In genomic region chr13:110942248-110942981, GRCh38 we compare ENCODE assay signal across 11 cellular contexts. TPM values are rescaled to one million over a fixed set of nuclear protein-coding genes. Genes with fewer than 3 reads are reported as not detected.
DNase-seq lines count a peak whose midpoint lies in the region; ATAC-seq and TF ChIP-seq lines count a peak whose summit lies in the region.
"Had no signal": no experiment of that assay in that cellular context is flagged by ENCODE, and none has a peak within 500 bp of the region (broad histone marks: within the 10 kb centered on the region; RNA-seq: fewer than 3 reads in every experiment).

No MANE protein-coding gene starts in this region.

- intact Hi-C loops in transverse colon (cut with DNase I; ENCODE audit: low total_unique reads) = no loop called here

- TF ChIP-seq CTCF in transverse colon (IDR thresholded peaks at IDR 0.05) = no peak

- H3K27me3 ChIP-seq in transverse colon = no peaks in the 10 kb centered on the region

- H3K9me3 Mint-ChIP-seq in activated T-cell treated with anti-CD3 and anti-CD28 coated beads, Interleukin-2, amount 50 U/mL, for 4 hours = peaks cover 6% of the 10 kb centered on the region
- peaks cover 0 to 2% (median 0%) of the 10 kb centered on the region in 9 donors for H3K9me3 Mint-ChIP-seq in naive thymus-derived CD8-positive, alpha-beta T cell

- H3K4me1 Mint-ChIP-seq in activated T-cell treated with anti-CD3 and anti-CD28 coated beads, Interleukin-2, amount 50 U/mL, for 4 hours (ENCODE audit: low read depth) = peaks cover 37% of the 10 kb centered on the region
- peaks cover 0 to 8% (median 0%) of the 10 kb centered on the region in 4 donors for H3K4me1 Mint-ChIP-seq in naive thymus-derived CD8-positive, alpha-beta T cell

- no peak overlapping the region for H3K27ac Mint-ChIP-seq in naive thymus-derived CD8-positive, alpha-beta T cell

- POLR2A ChIA-PET in naive thymus-derived CD8-positive, alpha-beta T cell (lab: Charles Lee) = no interaction called here

- in situ Hi-C loops in transverse colon (cut with MboI; ENCODE audit: low pct_ligation_motif_present in 1 of 4, low pct_unique_long_range_greater_than_20kb in 1 of 4, low sequenced_read_pairs in 3 of 4) = loop anchor here in 1 of 4 donors (10.0 kb wide), 1 partner anchor 102 kb away; no protein-coding TSS in a partner anchor

- H3K4me3 Mint-ChIP-seq in activated T-cell treated with anti-CD3 and anti-CD28 coated beads, Interleukin-2, amount 50 U/mL, for 4 hours = no peak overlapping the region
- no peak overlapping the region for H3K4me3 Mint-ChIP-seq in naive thymus-derived CD8-positive, alpha-beta T cell

- TF ChIP-seq POLR2A in transverse colon (IDR thresholded peaks at IDR 0.05) = no peak

- DNase-seq in activated CD4-positive, CD25-positive, alpha-beta regulatory T cell treated with anti-CD3 and anti-CD28 coated beads, Interleukin-2, amount 50 U/mL, for 72 hours = no peak
- DNase-seq in activated T-cell treated with anti-CD3 and anti-CD28 coated beads, Interleukin-2, amount 50 U/mL, for 4 hours = no peak
- peak; percentile 15 to 19 for DNase-seq in stimulated activated CD4-positive, alpha-beta T cell treated with anti-CD3 and anti-CD28 coated beads, Interleukin-2, amount 100 ng/mL, for 48 hours
- DNase-seq in naive thymus-derived CD8-positive, alpha-beta T cell = no peak
- DNase-seq in GF-D8 (lab: John Stamatoyannopoulos, UW) (no peak), transverse colon (no peak)
- DNase-seq: 8988T, H7 had no signal

- no peak overlapping the region for H3K4me3 ChIP-seq in transverse colon

- no peaks in the 10 kb centered on the region for H3K27me3 Mint-ChIP-seq in activated T-cell treated with anti-CD3 and anti-CD28 coated beads, Interleukin-2, amount 50 U/mL, for 4 hours (ENCODE audit: low read depth)
- peaks cover 0 to 6% (median 0%) of the 10 kb centered on the region in 5 donors for H3K27me3 Mint-ChIP-seq in naive thymus-derived CD8-positive, alpha-beta T cell

- no peaks in the 10 kb centered on the region for H3K36me3 ChIP-seq in transverse colon

- no peaks in the 10 kb centered on the region for H3K36me3 Mint-ChIP-seq in activated T-cell treated with anti-CD3 and anti-CD28 coated beads, Interleukin-2, amount 50 U/mL, for 4 hours (ENCODE audit: insufficient read depth)
- no peaks in the 10 kb centered on the region for H3K36me3 Mint-ChIP-seq in naive thymus-derived CD8-positive, alpha-beta T cell

- 44 to 74% methylated on average over 2 to 4 of the region's 4 CpGs for WGBS in transverse colon (ENCODE audit: low coverage in 1 of 2), 2 donors

- no peaks in the 10 kb centered on the region for H3K9me3 ChIP-seq in transverse colon

- H3K4me1 ChIP-seq in transverse colon = no peaks in the 10 kb centered on the region

- peak; percentile 78 to 84 for ATAC-seq in activated CD4-positive, CD25-positive, alpha-beta regulatory T cell treated with anti-CD3 and anti-CD28 coated beads, Interleukin-2, amount 50 U/mL, for 24 hours
- ATAC-seq in HG02870 (IDR thresholded peaks at IDR 0.05; ENCODE audit: unreplicated experiment) = peak; percentile 76
- peak; percentile 89 for ATAC-seq in activated T-cell treated with anti-CD3 and anti-CD28 coated beads, Interleukin-2, amount 50 U/mL, for 4 hours
- ATAC-seq in naive thymus-derived CD8-positive, alpha-beta T cell = no peak
- ATAC-seq: esophagus mucosa had no signal

- no peak for TF ChIP-seq EP300 in transverse colon (IDR thresholded peaks at IDR 0.05; ENCODE audit: low read depth)

- no peak overlapping the region for H3K27ac ChIP-seq in transverse colon

RNA-seq across cellular contexts. Expression of gene ANKRD10, which starts 27.5 kb away (rescaled TPM):
- total RNA-seq in activated T-cell treated with anti-CD3 and anti-CD28 coated beads, Interleukin-2, amount 50 U/mL, for 4 hours = 10 to 100 TPM; 52.4 to 72.4 (median 66.4) TPM
- total RNA-seq in naive thymus-derived CD8-positive, alpha-beta T cell = 100 to 1,000 TPM; 139 to 142 TPM
- 10 to 100 TPM; 56.1 to 65.3 (median 60.3) TPM for polyA plus RNA-seq in naive thymus-derived CD8-positive, alpha-beta T cell
- 100 to 1,000 TPM; 124 to 286 (median 188) TPM for total RNA-seq in transverse colon

Comparison
In these comparisons a context has a peak if more than half of its experiments do, and no peak if none do; other contexts are left out.
1. ATAC-seq: peak in activated CD4-positive, CD25-positive, alpha-beta regulatory T cell treated with anti-CD3 and anti-CD28 coated beads, Interleukin-2, amount 50 U/mL, for 24 hours (2 of 2), HG02870 (single experiment) and activated T-cell treated with anti-CD3 and anti-CD28 coated beads, Interleukin-2, amount 50 U/mL, for 4 hours (2 of 2); none in naive thymus-derived CD8-positive, alpha-beta T cell (0 of 2).
2. DNase-seq: peak in stimulated activated CD4-positive, alpha-beta T cell treated with anti-CD3 and anti-CD28 coated beads, Interleukin-2, amount 100 ng/mL, for 48 hours (2 of 2); none in activated CD4-positive, CD25-positive, alpha-beta regulatory T cell treated with anti-CD3 and anti-CD28 coated beads, Interleukin-2, amount 50 U/mL, for 72 hours (single experiment), activated T-cell treated with anti-CD3 and anti-CD28 coated beads, Interleukin-2, amount 50 U/mL, for 4 hours (single experiment), naive thymus-derived CD8-positive, alpha-beta T cell (0 of 10), GF-D8 (single experiment) and transverse colon (single experiment).